Comparison of ENCODE assay signal across 9 cellular contexts in genomic region chr17:9577402-9577709, GRCh38.
A peak's percentile ranks its signal among the peaks of the same experiment; 100 is the strongest.
DNase-seq lines count a peak whose midpoint lies in the region; ATAC-seq and TF ChIP-seq lines count a peak whose summit lies in the region.
"Had no signal": no experiment of that assay in that cellular context is flagged by ENCODE, and none has a peak within 500 bp of the region (broad histone marks: within the 10 kb centered on the region; RNA-seq: fewer than 3 reads in every experiment).

No MANE protein-coding gene starts in this region.

- peak overlapping the region; percentile 76 for H3K4me3 Mint-ChIP-seq in activated naive CD4-positive, alpha-beta T cell treated with anti-CD3 and anti-CD28 coated beads, Interleukin-2, amount 50 U/mL, for 24 hours
- H3K4me3 Mint-ChIP-seq in stimulated activated memory B cell treated with anti-CD40 and anti-IgM and Interleukin-4, amounts not matched to agents 10 μg/mL and 1 μg/mL and 100 μg/mL, for 72 hours, result peak overlapping the region; percentile 89

- no peak for DNase-seq in activated naive CD4-positive, alpha-beta T cell (lab: John Stamatoyannopoulos, UW)
- DNase-seq in RWPE2 (ENCODE audit: low spot score) (no peak), fibroblast of peridontal ligament (ENCODE audit: extremely low read depth) (peak; percentile 18), substantia nigra (lab: John Stamatoyannopoulos, UW) (no peak), nucleus accumbens (lab: John Stamatoyannopoulos, UW) (no peak)

- peaks cover 2% of the 10 kb centered on the region for H3K4me1 ChIP-seq in RWPE2 (ENCODE audit: insufficient read depth, poor library complexity, severe bottlenecking)

- TF ChIP-seq CTCF in RWPE2 (IDR thresholded peaks at IDR 0.05; ENCODE audit: poor library complexity, severe bottlenecking), result peak; percentile 48

- no peaks in the 10 kb centered on the region for H3K27me3 ChIP-seq in RWPE2 (ENCODE audit: insufficient read depth, poor library complexity, severe bottlenecking)
- H3K27me3 ChIP-seq: suprapubic skin had no signal

- H3K27ac Mint-ChIP-seq in activated naive CD4-positive, alpha-beta T cell treated with anti-CD3 and anti-CD28 coated beads, Interleukin-2, amount 50 U/mL, for 24 hours, result no peak overlapping the region
- H3K27ac Mint-ChIP-seq in stimulated activated memory B cell treated with anti-CD40 and anti-IgM and Interleukin-4, amounts not matched to agents 10 μg/mL and 1 μg/mL and 100 μg/mL, for 72 hours, result no peak overlapping the region

- no peaks in the 10 kb centered on the region for H3K9me3 ChIP-seq in RWPE2 (ENCODE audit: severe bottlenecking)
- H3K9me3 ChIP-seq: suprapubic skin had no signal

- H3K27me3 Mint-ChIP-seq in activated naive CD4-positive, alpha-beta T cell treated with anti-CD3 and anti-CD28 coated beads, Interleukin-2, amount 50 U/mL, for 24 hours, result no peaks in the 10 kb centered on the region
- no peaks in the 10 kb centered on the region for H3K27me3 Mint-ChIP-seq in stimulated activated memory B cell treated with anti-CD40 and anti-IgM and Interleukin-4, amounts not matched to agents 10 μg/mL and 1 μg/mL and 100 μg/mL, for 72 hours

- H3K4me1 Mint-ChIP-seq in activated naive CD4-positive, alpha-beta T cell treated with anti-CD3 and anti-CD28 coated beads, Interleukin-2, amount 50 U/mL, for 24 hours, result peaks cover 27% of the 10 kb centered on the region
- peaks cover 25% of the 10 kb centered on the region for H3K4me1 Mint-ChIP-seq in stimulated activated memory B cell treated with anti-CD40 and anti-IgM and Interleukin-4, amounts not matched to agents 10 μg/mL and 1 μg/mL and 100 μg/mL, for 72 hours

- H3K9me3 Mint-ChIP-seq in activated naive CD4-positive, alpha-beta T cell treated with anti-CD3 and anti-CD28 coated beads, Interleukin-2, amount 50 U/mL, for 24 hours, result no peaks in the 10 kb centered on the region
- no peaks in the 10 kb centered on the region for H3K9me3 Mint-ChIP-seq in stimulated activated memory B cell treated with anti-CD40 and anti-IgM and Interleukin-4, amounts not matched to agents 10 μg/mL and 1 μg/mL and 100 μg/mL, for 72 hours

- no peaks in the 10 kb centered on the region for H3K36me3 Mint-ChIP-seq in activated naive CD4-positive, alpha-beta T cell treated with anti-CD3 and anti-CD28 coated beads, Interleukin-2, amount 50 U/mL, for 24 hours
- no peaks in the 10 kb centered on the region for H3K36me3 Mint-ChIP-seq in stimulated activated memory B cell treated with anti-CD40 and anti-IgM and Interleukin-4, amounts not matched to agents 10 μg/mL and 1 μg/mL and 100 μg/mL, for 72 hours

- no peak overlapping the region for H3K4me3 ChIP-seq in RWPE2 (ENCODE audit: severe bottlenecking)

- no peak overlapping the region for H3K27ac ChIP-seq in RWPE2 (ENCODE audit: poor library complexity, severe bottlenecking)
- H3K27ac ChIP-seq in substantia nigra (ENCODE audit: low read depth, low read length, poor library complexity, severe bottlenecking), result no peak overlapping the region

- H3K36me3 ChIP-seq in RWPE2 (ENCODE audit: low read depth), result 0 out of 2 replicates have a peak, but pooled peaks cover 3% of the 10 kb centered on the region
- H3K36me3 ChIP-seq: suprapubic skin had no signal

- no peak for ATAC-seq in RWPE2 (ENCODE audit: low read depth)
- no peak for ATAC-seq in stimulated activated memory B cell treated with anti-CD40 and anti-IgM and Interleukin-4, amounts not matched to agents 10 μg/mL and 1 μg/mL and 100 μg/mL, for 72 hours
- no peak for ATAC-seq in HG03442 (IDR thresholded peaks at IDR 0.05; ENCODE audit: unreplicated experiment)
